Comparison of ENCODE assay signal across 7 cellular contexts in the genomic region with DNA sequence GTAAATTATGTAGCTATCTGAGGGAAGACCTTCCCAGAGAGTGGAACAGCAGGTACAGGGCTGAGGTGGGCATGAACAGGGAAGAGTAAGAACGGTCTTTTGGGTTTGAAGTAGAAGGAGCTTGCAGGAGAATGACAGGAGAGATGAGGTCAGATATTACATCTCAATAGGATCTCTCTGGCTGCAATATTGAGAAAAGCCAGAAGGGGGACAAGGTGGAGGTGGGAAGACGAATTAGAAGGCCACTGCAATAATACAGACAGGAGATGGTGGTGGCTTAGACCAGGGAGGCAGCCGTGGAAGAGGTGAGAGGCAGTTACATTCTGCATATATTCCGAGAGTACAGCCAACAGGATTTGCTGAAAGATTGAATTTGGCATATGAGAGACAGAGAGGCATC.
DNase-seq lines count a peak whose midpoint lies in the region; ATAC-seq and TF ChIP-seq lines count a peak whose summit lies in the region.

No MANE protein-coding gene starts in this region.

- ATAC-seq in GM21619 (IDR thresholded peaks at IDR 0.05; ENCODE audit: unreplicated experiment) (peak; percentile 92), T-helper 17 cell (no peak)

- H3K27me3 Mint-ChIP-seq in chondrocyte (ENCODE audit: low read depth) (peaks cover 13% of the 10 kb centered on the region), T-helper 17 cell (peaks cover 16% of the 10 kb centered on the region)

- no peak overlapping the region for H3K27ac Mint-ChIP-seq in chondrocyte (ENCODE audit: unreplicated experiment)
- no peak overlapping the region for H3K27ac Mint-ChIP-seq in T-helper 17 cell

- peak; percentile 48 for DNase-seq in LoVo (ENCODE audit: low spot score)
- no peak for DNase-seq in chondrocyte (ENCODE audit: low spot score)
- DNase-seq in mesenteric fat pad (ENCODE audit: low spot score), result no peak
- no peak for DNase-seq in stimulated activated CD8-positive, alpha-beta memory T cell treated with anti-CD3 and anti-CD28 coated beads, Interleukin-4, amount 100 ng/mL, for 48 hours
- no peak for DNase-seq in T-helper 17 cell

- no peak overlapping the region for H3K4me3 ChIP-seq in GM12875 (ENCODE audit: low read depth, low read length)

- no peaks in the 10 kb centered on the region for H3K9me3 ChIP-seq in T-helper 17 cell (ENCODE audit: control insufficient read depth, low read length, poor library complexity, severe bottlenecking)

- TF ChIP-seq CTCF in GM12875 (IDR thresholded peaks at IDR 0.05; ENCODE audit: borderline replicate concordance, insufficient read depth, low read depth, low read length) (peak; percentile 45; the same call in 1 of the 2 replicates), chondrocyte (IDR thresholded peaks at IDR 0.05) (peak; percentile 50)

- peaks cover 2% of the 10 kb centered on the region for H3K9me3 Mint-ChIP-seq in chondrocyte (ENCODE audit: low read depth)

- H3K4me3 Mint-ChIP-seq in chondrocyte (ENCODE audit: unreplicated experiment) (no peak overlapping the region), T-helper 17 cell (no peak overlapping the region)

- H3K4me1 Mint-ChIP-seq in chondrocyte (ENCODE audit: low read depth), result no peaks in the 10 kb centered on the region
- H3K4me1 Mint-ChIP-seq in T-helper 17 cell, result no peaks in the 10 kb centered on the region

- no peaks in the 10 kb centered on the region for H3K36me3 Mint-ChIP-seq in chondrocyte (ENCODE audit: low read depth)
- H3K36me3 Mint-ChIP-seq in T-helper 17 cell (ENCODE audit: low read depth), result peaks cover 5% of the 10 kb centered on the region
